ENCODE assay signal across 11 cellular contexts in genomic region chr11:123677510-123677909, GRCh38. TPM values are rescaled to one million over a fixed set of nuclear protein-coding genes. Genes with fewer than 3 reads are reported as not detected.
"Had no signal": no experiment of that assay in that cellular context is flagged by ENCODE, and none has a peak within 500 bp of the region (broad histone marks: within the 10 kb centered on the region; RNA-seq: fewer than 3 reads in every experiment).

No MANE protein-coding gene starts in this region.

- H3K4me3 ChIP-seq: GM23248, GM23338, HAP-1 had no signal

- H3K36me3 ChIP-seq: HAP-1 had no signal

- H3K9me3 ChIP-seq: HAP-1 had no signal

- H3K4me1 ChIP-seq: HAP-1 had no signal

- H2AFZ ChIP-seq: GM23248 had no signal

- FAIRE-seq: H1, H54 had no signal

- H3K4me2 ChIP-seq: GM23338 had no signal

- ATAC-seq: GM23338, HCT116 had no signal

- H3K9ac ChIP-seq: GM23248 had no signal

- DNase-seq: GM23248, GOT3, H7, H9, HCEC 1CT, HFFc6 had no signal

- H3K27ac ChIP-seq: GM23248 had no signal

RNA-seq across cellular contexts. Expression of gene SCN3B, which starts 23.1 kb away (rescaled TPM):
- total RNA-seq: GM23248, HFFc6 had no signal
